In genomic region chr5:161600156-161600555, GRCh38 we compare ENCODE assay signal across 1 cellular context.
TF ChIP-seq lines count a peak whose summit lies in the region.

No MANE protein-coding gene starts in this region.

TF ChIP-seq in H1, 55 proteins besides CTCF, POLR2A, EP300 and RAD21:
- TF ChIP-seq CBX5 (IDR thresholded peaks at IDR 0.05; ENCODE audit: low read depth, low read length) = no peak
- peak; percentile 41; the same call in 1 of the 2 replicates for TF ChIP-seq TEAD4 (IDR thresholded peaks at IDR 0.05; ENCODE audit: low read depth, low read length)
- TF ChIP-seq, protein P1, sequence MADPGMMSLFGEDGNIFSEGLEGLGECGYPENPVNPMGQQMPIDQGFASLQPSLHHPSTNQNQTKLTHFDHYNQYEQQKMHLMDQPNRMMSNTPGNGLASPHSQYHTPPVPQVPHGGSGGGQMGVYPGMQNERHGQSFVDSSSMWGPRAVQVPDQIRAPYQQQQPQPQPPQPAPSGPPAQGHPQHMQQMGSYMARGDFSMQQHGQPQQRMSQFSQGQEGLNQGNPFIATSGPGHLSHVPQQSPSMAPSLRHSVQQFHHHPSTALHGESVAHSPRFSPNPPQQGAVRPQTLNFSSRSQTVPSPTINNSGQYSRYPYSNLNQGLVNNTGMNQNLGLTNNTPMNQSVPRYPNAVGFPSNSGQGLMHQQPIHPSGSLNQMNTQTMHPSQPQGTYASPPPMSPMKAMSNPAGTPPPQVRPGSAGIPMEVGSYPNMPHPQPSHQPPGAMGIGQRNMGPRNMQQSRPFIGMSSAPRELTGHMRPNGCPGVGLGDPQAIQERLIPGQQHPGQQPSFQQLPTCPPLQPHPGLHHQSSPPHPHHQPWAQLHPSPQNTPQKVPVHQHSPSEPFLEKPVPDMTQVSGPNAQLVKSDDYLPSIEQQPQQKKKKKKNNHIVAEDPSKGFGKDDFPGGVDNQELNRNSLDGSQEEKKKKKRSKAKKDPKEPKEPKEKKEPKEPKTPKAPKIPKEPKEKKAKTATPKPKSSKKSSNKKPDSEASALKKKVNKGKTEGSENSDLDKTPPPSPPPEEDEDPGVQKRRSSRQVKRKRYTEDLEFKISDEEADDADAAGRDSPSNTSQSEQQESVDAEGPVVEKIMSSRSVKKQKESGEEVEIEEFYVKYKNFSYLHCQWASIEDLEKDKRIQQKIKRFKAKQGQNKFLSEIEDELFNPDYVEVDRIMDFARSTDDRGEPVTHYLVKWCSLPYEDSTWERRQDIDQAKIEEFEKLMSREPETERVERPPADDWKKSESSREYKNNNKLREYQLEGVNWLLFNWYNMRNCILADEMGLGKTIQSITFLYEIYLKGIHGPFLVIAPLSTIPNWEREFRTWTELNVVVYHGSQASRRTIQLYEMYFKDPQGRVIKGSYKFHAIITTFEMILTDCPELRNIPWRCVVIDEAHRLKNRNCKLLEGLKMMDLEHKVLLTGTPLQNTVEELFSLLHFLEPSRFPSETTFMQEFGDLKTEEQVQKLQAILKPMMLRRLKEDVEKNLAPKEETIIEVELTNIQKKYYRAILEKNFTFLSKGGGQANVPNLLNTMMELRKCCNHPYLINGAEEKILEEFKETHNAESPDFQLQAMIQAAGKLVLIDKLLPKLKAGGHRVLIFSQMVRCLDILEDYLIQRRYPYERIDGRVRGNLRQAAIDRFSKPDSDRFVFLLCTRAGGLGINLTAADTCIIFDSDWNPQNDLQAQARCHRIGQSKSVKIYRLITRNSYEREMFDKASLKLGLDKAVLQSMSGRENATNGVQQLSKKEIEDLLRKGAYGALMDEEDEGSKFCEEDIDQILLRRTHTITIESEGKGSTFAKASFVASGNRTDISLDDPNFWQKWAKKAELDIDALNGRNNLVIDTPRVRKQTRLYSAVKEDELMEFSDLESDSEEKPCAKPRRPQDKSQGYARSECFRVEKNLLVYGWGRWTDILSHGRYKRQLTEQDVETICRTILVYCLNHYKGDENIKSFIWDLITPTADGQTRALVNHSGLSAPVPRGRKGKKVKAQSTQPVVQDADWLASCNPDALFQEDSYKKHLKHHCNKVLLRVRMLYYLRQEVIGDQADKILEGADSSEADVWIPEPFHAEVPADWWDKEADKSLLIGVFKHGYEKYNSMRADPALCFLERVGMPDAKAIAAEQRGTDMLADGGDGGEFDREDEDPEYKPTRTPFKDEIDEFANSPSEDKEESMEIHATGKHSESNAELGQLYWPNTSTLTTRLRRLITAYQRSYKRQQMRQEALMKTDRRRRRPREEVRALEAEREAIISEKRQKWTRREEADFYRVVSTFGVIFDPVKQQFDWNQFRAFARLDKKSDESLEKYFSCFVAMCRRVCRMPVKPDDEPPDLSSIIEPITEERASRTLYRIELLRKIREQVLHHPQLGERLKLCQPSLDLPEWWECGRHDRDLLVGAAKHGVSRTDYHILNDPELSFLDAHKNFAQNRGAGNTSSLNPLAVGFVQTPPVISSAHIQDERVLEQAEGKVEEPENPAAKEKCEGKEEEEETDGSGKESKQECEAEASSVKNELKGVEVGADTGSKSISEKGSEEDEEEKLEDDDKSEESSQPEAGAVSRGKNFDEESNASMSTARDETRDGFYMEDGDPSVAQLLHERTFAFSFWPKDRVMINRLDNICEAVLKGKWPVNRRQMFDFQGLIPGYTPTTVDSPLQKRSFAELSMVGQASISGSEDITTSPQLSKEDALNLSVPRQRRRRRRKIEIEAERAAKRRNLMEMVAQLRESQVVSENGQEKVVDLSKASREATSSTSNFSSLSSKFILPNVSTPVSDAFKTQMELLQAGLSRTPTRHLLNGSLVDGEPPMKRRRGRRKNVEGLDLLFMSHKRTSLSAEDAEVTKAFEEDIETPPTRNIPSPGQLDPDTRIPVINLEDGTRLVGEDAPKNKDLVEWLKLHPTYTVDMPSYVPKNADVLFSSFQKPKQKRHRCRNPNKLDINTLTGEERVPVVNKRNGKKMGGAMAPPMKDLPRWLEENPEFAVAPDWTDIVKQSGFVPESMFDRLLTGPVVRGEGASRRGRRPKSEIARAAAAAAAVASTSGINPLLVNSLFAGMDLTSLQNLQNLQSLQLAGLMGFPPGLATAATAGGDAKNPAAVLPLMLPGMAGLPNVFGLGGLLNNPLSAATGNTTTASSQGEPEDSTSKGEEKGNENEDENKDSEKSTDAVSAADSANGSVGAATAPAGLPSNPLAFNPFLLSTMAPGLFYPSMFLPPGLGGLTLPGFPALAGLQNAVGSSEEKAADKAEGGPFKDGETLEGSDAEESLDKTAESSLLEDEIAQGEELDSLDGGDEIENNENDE (IDR thresholded peaks at IDR 0.05; ENCODE audit: insufficient replicate concordance, low read length) = no peak
- TF ChIP-seq ATF2 (IDR thresholded peaks at IDR 0.05; ENCODE audit: low read length) = no peak
- no peak for TF ChIP-seq EGR1 (IDR thresholded peaks at IDR 0.05; ENCODE audit: borderline replicate concordance, low read depth, low read length)
- TF ChIP-seq MAFK (IDR thresholded peaks at IDR 0.05; ENCODE audit: low read depth, low read length) = no peak
